Comparison of ENCODE assay signal across 22 cellular contexts in the genomic region with DNA sequence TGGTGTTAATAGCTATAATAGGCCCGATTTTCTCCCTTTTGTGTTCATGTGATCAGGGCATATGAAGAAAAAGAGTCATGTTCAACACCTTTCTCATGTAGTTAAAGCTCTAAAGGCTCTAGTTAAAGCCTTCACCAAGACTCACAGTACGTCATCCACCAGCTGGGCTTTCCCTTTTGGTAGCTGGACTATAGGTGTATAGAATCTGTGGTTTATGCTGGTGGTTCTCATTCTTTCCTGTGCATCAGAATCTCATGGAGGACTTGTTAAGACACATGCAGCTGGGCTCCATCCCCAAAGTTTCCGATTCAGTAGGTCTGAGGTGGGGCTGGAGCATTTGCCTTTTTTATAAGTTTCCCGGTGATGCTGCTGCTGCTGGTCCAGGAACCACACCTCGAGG.
"Had no signal": no experiment of that assay in that cellular context is flagged by ENCODE, and none has a peak within 500 bp of the region (broad histone marks: within the 10 kb centered on the region; RNA-seq: fewer than 3 reads in every experiment).

No MANE protein-coding gene starts in this region.

- DNase-seq: activated CD4-positive, alpha-beta memory T cell treated with anti-CD3 and anti-CD28 coated beads for 36 hours; activated CD4-positive, alpha-beta T cell treated with anti-CD3 and anti-CD28 coated beads, Interleukin-2, amount 10 ng/mL, durations not matched to agents 7 days and 5 days; activated CD4-positive, CD25-positive, alpha-beta regulatory T cell; activated CD8-positive, alpha-beta memory T cell treated with anti-CD3 and anti-CD28 coated beads, Interleukin-2, amount 50 U/mL, for 4 hours; activated effector memory CD4-positive, alpha-beta T cell treated with Interleukin-2 at 50 U/mL for 16 hours; activated naive CD4-positive, alpha-beta T cell; amygdala; cortex of kidney; NCI-H1105 treated with DMSO at 0.1 percent for 48 hours; NCI-H1436 treated with DMSO at 0.1 percent for 48 hours; NCI-H187 treated with DMSO at 0.1 percent for 48 hours; NCI-H2081 treated with DMSO at 0.1 percent for 48 hours; NCI-H446; NCI-H524; SIG-M5; T-helper 2 cell; T1000 had no signal

- H3K4me3 Mint-ChIP-seq: activated CD4-positive, alpha-beta memory T cell treated with anti-CD3 and anti-CD28 coated beads for 36 hours; activated CD4-positive, alpha-beta T cell treated with anti-CD3 and anti-CD28 coated beads, Interleukin-2, amount 10 ng/mL, durations not matched to agents 7 days and 5 days; activated naive CD4-positive, alpha-beta T cell treated with anti-CD3 and anti-CD28 coated beads, Interleukin-2, amount 50 U/mL, for 24 hours; brain; central memory CD8-positive, alpha-beta T cell had no signal

- H3K27ac Mint-ChIP-seq: activated CD4-positive, alpha-beta memory T cell treated with anti-CD3 and anti-CD28 coated beads for 36 hours; activated CD4-positive, alpha-beta T cell treated with anti-CD3 and anti-CD28 coated beads, Interleukin-2, amount 10 ng/mL, durations not matched to agents 7 days and 5 days; activated naive CD4-positive, alpha-beta T cell treated with anti-CD3 and anti-CD28 coated beads, Interleukin-2, amount 50 U/mL, for 24 hours; brain had no signal

- H3K36me3 Mint-ChIP-seq: activated CD4-positive, alpha-beta memory T cell treated with anti-CD3 and anti-CD28 coated beads for 36 hours; activated naive CD4-positive, alpha-beta T cell treated with anti-CD3 and anti-CD28 coated beads, Interleukin-2, amount 50 U/mL, for 24 hours had no signal

- FAIRE-seq: astrocyte, TTC549 had no signal

- H3K4me1 Mint-ChIP-seq: activated CD4-positive, alpha-beta T cell treated with anti-CD3 and anti-CD28 coated beads, Interleukin-2, amount 10 ng/mL, durations not matched to agents 7 days and 5 days; activated naive CD4-positive, alpha-beta T cell treated with anti-CD3 and anti-CD28 coated beads, Interleukin-2, amount 50 U/mL, for 24 hours; central memory CD8-positive, alpha-beta T cell had no signal

- H3K9me3 Mint-ChIP-seq: activated CD4-positive, alpha-beta memory T cell treated with anti-CD3 and anti-CD28 coated beads for 36 hours; activated CD4-positive, alpha-beta T cell treated with anti-CD3 and anti-CD28 coated beads, Interleukin-2, amount 10 ng/mL, durations not matched to agents 7 days and 5 days; activated naive CD4-positive, alpha-beta T cell treated with anti-CD3 and anti-CD28 coated beads, Interleukin-2, amount 50 U/mL, for 24 hours; brain; central memory CD8-positive, alpha-beta T cell had no signal
